In genomic region chr19:50922316-50922853, GRCh38 we compare ENCODE assay signal across 8 cellular contexts.
A peak's percentile ranks its signal among the peaks of the same experiment; 100 is the strongest.
DNase-seq lines count a peak whose midpoint lies in the region; ATAC-seq lines count a peak whose summit lies in the region.

No MANE protein-coding gene starts in this region.

- ATAC-seq in HG03139 (IDR thresholded peaks at IDR 0.05; ENCODE audit: unreplicated experiment) (peak; percentile 71), GM18909 (IDR thresholded peaks at IDR 0.05; ENCODE audit: poor library complexity, unreplicated experiment) (no peak)

- DNase-seq in ELR (ENCODE audit: low read depth) (peak; percentile 82), NCI-H446 treated with DMSO at 0.1 percent for 48 hours (lab: John Stamatoyannopoulos, UW) (peak; percentile 48), cerebellar nuclear complex (lab: John Stamatoyannopoulos, UW) (peak; percentile 5 to 30), kidney glomerular epithelial cell (lab: John Stamatoyannopoulos, UW) (peak; percentile 79)
- peak; percentile 60 for DNase-seq in activated CD4-positive, alpha-beta T cell treated with anti-CD3 and anti-CD28 coated beads for 1 hour
- peak; percentile 72 for DNase-seq in stimulated activated CD4-positive, alpha-beta T cell treated with anti-CD3 and anti-CD28 coated beads, Interleukin-2, amount 100 ng/mL, for 4 hours (ENCODE audit: low read depth)

Comparison
In these comparisons a context has a peak if more than half of its experiments do, and no peak if none do; other contexts are left out.
1. DNase-seq: peak in every context shown above with its lines; median percentile 82 in ELR; 79 in kidney glomerular epithelial cell; 72 in stimulated activated CD4-positive, alpha-beta T cell treated with anti-CD3 and anti-CD28 coated beads, Interleukin-2, amount 100 ng/mL, for 4 hours; 60 in activated CD4-positive, alpha-beta T cell treated with anti-CD3 and anti-CD28 coated beads for 1 hour; 48 in NCI-H446 treated with DMSO at 0.1 percent for 48 hours; 18 in cerebellar nuclear complex.